In the genomic region with DNA sequence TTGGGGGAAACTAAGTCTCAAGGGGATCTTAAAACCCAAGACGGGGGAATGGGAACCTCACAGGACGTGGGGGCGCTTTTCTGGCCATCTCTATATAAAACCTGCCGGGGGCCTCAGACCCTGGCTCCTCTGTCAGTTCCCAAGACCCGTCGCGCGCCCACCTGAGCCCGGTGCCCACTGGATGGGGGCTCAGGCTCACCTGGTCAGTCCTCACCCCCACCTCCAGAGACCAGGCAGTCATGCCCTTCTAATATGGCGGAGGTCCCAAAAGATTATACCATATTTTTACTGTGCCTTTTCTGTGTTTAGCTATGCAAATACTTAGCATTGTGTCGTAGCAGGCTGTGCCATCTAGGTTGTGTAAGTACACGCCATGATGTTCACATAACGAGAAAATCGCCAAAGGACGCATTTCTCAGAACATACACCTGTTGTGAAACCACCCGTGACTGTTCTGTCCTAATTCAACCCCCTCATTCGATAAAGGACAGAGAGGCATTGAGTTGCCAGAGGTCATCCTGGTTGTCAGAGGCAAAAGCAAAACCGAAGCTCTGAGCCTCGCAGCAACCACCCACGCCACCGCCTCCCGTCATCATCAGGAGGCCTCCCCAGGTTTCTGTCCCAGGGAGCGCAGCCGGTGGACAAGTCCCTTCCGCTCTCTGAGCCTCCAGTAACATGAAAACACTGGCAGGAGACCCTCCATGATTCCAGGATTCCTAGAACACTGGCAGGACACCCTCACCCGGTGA, we compare ENCODE assay signal across 1 cellular context.
TF ChIP-seq lines count a peak whose summit lies in the region.

No MANE protein-coding gene starts in this region.

TF ChIP-seq in H1, 55 proteins besides CTCF, POLR2A, EP300 and RAD21:
- TF ChIP-seq PHF8 (conservative IDR thresholded peaks at IDR 0.05; ENCODE audit: low read depth, low read length) (no peak), FOSL1 (IDR thresholded peaks at IDR 0.05; ENCODE audit: insufficient read depth, low read depth, low read length) (no peak), TAF1 (IDR thresholded peaks at IDR 0.05; ENCODE audit: low read depth, low read length) (no peak), BRCA1 (IDR thresholded peaks at IDR 0.05; ENCODE audit: low read depth, low read length) (no peak), GABPA (IDR thresholded peaks at IDR 0.05; ENCODE audit: borderline replicate concordance, insufficient read depth, low read length) (0 out of 2 replicates have a peak, but pooled peaks have one; percentile 2), SIN3A (conservative IDR thresholded peaks at IDR 0.05 in 1 of 2, IDR thresholded peaks at IDR 0.05 in 1 of 2; ENCODE audit: low read depth in 1 of 2, low read length in 2 of 2) (no peak), SIX5 (IDR thresholded peaks at IDR 0.05; ENCODE audit: low read depth, low read length) (no peak)
